In the genomic region with DNA sequence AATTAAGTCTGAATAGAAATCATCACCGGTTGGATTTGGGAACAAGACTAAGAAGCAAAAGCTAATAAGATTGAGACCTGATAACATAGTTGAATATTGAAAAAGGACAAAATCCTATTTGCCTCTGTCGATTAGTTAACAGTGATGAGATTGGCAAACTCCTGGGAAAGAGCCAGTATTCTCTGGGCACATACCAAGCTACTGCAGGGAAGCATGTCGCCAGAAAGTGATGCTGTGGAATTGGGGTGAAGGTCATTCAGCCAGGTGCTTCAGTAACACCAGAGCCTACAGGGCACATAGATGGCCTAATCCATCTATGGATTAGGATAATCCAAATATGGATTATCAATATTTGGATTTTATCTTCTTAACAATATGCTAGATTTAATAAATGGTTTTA, we compare ENCODE assay signal across 19 cellular contexts.
"Had no signal": no experiment of that assay in that cellular context is flagged by ENCODE, and none has a peak within 500 bp of the region (broad histone marks: within the 10 kb centered on the region; RNA-seq: fewer than 3 reads in every experiment).

No MANE protein-coding gene starts in this region.

- H3K27ac ChIP-seq: colonic mucosa, epithelial cell of prostate, esophagus squamous epithelium, gastrocnemius medialis, heart right ventricle, left ventricle myocardium inferior, lower lobe of right lung had no signal

- DNase-seq: colonic mucosa; cortex of kidney; effector CD8-positive, alpha-beta T cell; effector memory CD8-positive, alpha-beta T cell; endodermal cell; esophagus squamous epithelium; foreskin melanocyte; gastrocnemius medialis; glutamatergic neuron; heart right ventricle; hippocampal formation; left cardiac atrium; left ventricle myocardium inferior; lower lobe of right lung; mucosa of descending colon; naive B cell; naive thymus-derived CD8-positive, alpha-beta T cell had no signal

- ATAC-seq: effector memory CD8-positive, alpha-beta T cell; esophagus mucosa; gastrocnemius medialis; heart right ventricle; left cardiac atrium; lower lobe of right lung; mucosa of descending colon; naive thymus-derived CD8-positive, alpha-beta T cell had no signal
